Comparison of ENCODE assay signal across 8 cellular contexts in genomic region chr19:19661675-19662251, GRCh38. TPM values are rescaled to one million over a fixed set of nuclear protein-coding genes. Genes with fewer than 3 reads are reported as not detected.
DNase-seq lines count a peak whose midpoint lies in the region; FAIRE-seq and TF ChIP-seq lines count a peak whose summit lies in the region.
"Had no signal": no experiment of that assay in that cellular context is flagged by ENCODE, and none has a peak within 500 bp of the region (broad histone marks: within the 10 kb centered on the region; RNA-seq: fewer than 3 reads in every experiment).

No MANE protein-coding gene starts in this region.

- H3K9me3 Mint-ChIP-seq in activated naive CD8-positive, alpha-beta T cell treated with anti-CD3 and anti-CD28 coated beads for 36 hours, result no peaks in the 10 kb centered on the region

- in situ Hi-C loops in GM23248 (cut with MboI), result no loop called here

- H3F3A ChIP-seq in GM23248 (ENCODE audit: insufficient read depth), result no peaks in the 10 kb centered on the region

- H3K36me3 Mint-ChIP-seq in activated naive CD8-positive, alpha-beta T cell treated with anti-CD3 and anti-CD28 coated beads for 36 hours, result peaks cover 35% of the 10 kb centered on the region

- no peak for TF ChIP-seq POLR2A in NB4 (IDR thresholded peaks at IDR 0.05; ENCODE audit: extremely low read depth, insufficient read length)

- FAIRE-seq in GM18507 (lab: Jason Lieb, UNC), result peak; percentile 98

- H3K27me3 ChIP-seq in GM23248 (replicated peaks; ENCODE audit: insufficient read depth), result no peaks in the 10 kb centered on the region
- H3K27me3 ChIP-seq in osteoblast (ENCODE audit: insufficient read depth, low read length), result no peaks in the 10 kb centered on the region

- peak overlapping the region; percentile 96 for H3K27ac Mint-ChIP-seq in activated naive CD8-positive, alpha-beta T cell treated with anti-CD3 and anti-CD28 coated beads for 36 hours

- H3K27ac ChIP-seq in GM23248 (no peak overlapping the region), osteoblast (ENCODE audit: low read depth, low read length) (no peak overlapping the region)

- no peaks in the 10 kb centered on the region for H4K20me1 ChIP-seq in GM23248 (ENCODE audit: insufficient read depth)
- peaks cover 22% of the 10 kb centered on the region for H4K20me1 ChIP-seq in osteoblast (ENCODE audit: insufficient read depth, low read length)

- H3K27me3 Mint-ChIP-seq in activated naive CD8-positive, alpha-beta T cell treated with anti-CD3 and anti-CD28 coated beads for 36 hours, result no peaks in the 10 kb centered on the region

- peaks cover 24% of the 10 kb centered on the region for H3K4me1 Mint-ChIP-seq in activated naive CD8-positive, alpha-beta T cell treated with anti-CD3 and anti-CD28 coated beads for 36 hours

- no peaks in the 10 kb centered on the region for H3K9me2 ChIP-seq in GM23248 (ENCODE audit: insufficient read depth)

- H3K79me2 ChIP-seq in GM23248 (ENCODE audit: insufficient read depth), result peaks cover 40% of the 10 kb centered on the region
- peaks cover 43% of the 10 kb centered on the region for H3K79me2 ChIP-seq in osteoblast (ENCODE audit: insufficient read depth, low read length)

- H3K4me1 ChIP-seq in GM23248 (ENCODE audit: insufficient read depth) (peaks cover 16% of the 10 kb centered on the region; the same call in 1 of the 2 replicates), osteoblast (ENCODE audit: insufficient read depth, low read length) (peaks cover 12% of the 10 kb centered on the region)

- H3K36me3 ChIP-seq in GM23248 (ENCODE audit: low read depth) (no peaks in the 10 kb centered on the region), osteoblast (ENCODE audit: insufficient read depth, low read length) (peaks cover 32% of the 10 kb centered on the region)

- 0 out of 2 replicates have a peak overlapping the region, but pooled peaks have one; percentile 90 for H3K9ac ChIP-seq in GM23248
- H3K9ac ChIP-seq: parathyroid adenoma had no signal

- H3K4me2 ChIP-seq in GM23248 (ENCODE audit: unreplicated experiment) (peak overlapping the region; percentile 95), osteoblast (ENCODE audit: insufficient read depth, low read length) (peak overlapping the region; percentile 90)

- H3K9me3 ChIP-seq in GM23248 (ENCODE audit: low read depth) (no peaks in the 10 kb centered on the region), osteoblast (ENCODE audit: low read depth, low read length) (no peaks in the 10 kb centered on the region)

- DNase-seq in GM18507 (ENCODE audit: extremely low spot score, insufficient read length, low read depth) (no peak), GM23248 (peak; percentile 12), NB4 (ENCODE audit: low read depth) (peak; percentile 81), osteoblast (ENCODE audit: insufficient read length, low spot score, missing footprints) (peak; percentile 39), amniotic stem cell (lab: John Stamatoyannopoulos, UW) (no peak), HK-2 (ENCODE audit: unreplicated experiment) (no peak)
- peak; percentile 49 for DNase-seq in activated naive CD8-positive, alpha-beta T cell treated with anti-CD3 and anti-CD28 coated beads for 36 hours

- WGBS in GM23248 (ENCODE audit: low coverage in 1 of 2, low lambda C conversion rate in 2 of 2, missing lambda C conversion rate in 2 of 2), 2 experiments, result 72 to 73% methylated on average over 18 of the region's 18 CpGs

- TF ChIP-seq CTCF in NB4 (IDR thresholded peaks at IDR 0.05; ENCODE audit: low read depth, low read length), result no peak
- no peak for TF ChIP-seq CTCF in osteoblast (IDR thresholded peaks at IDR 0.05; ENCODE audit: extremely low read depth, low read depth, low read length)

- peak overlapping the region; percentile 91 for H3K4me3 Mint-ChIP-seq in activated naive CD8-positive, alpha-beta T cell treated with anti-CD3 and anti-CD28 coated beads for 36 hours

- H2AFZ ChIP-seq in GM23248 (no peak overlapping the region), osteoblast (ENCODE audit: low read length) (no peak overlapping the region)
- H2AFZ ChIP-seq: parathyroid adenoma had no signal

- H3K4me3 ChIP-seq in GM23248 (peak overlapping the region; percentile 88), NB4 (ENCODE audit: low read depth, low read length) (peak overlapping the region; percentile 93), osteoblast (ENCODE audit: insufficient read depth, low read length) (peak overlapping the region; percentile 19)

RNA-seq across cellular contexts. Expression of gene ATP13A1, which starts 1.7 kb away (rescaled TPM):
- total RNA-seq in GM23248 (2014; rRNA removed; shearing (Covaris generic)), result 86.6 and 101 TPM in 2 replicates
- polyA plus RNA-seq in GM23248 (2016; fragmentation: Nextera tagmentation; extraction: Ambion mirVana), result 42.3 TPM in 2 replicates
- 10 to 100 TPM; 72.6 to 76.4 TPM for total RNA-seq in activated naive CD8-positive, alpha-beta T cell treated with anti-CD3 and anti-CD28 coated beads for 36 hours
- total RNA-seq in osteoblast, result 43.3 and 65.9 TPM in 2 replicates

RNA-seq across cellular contexts. Expression of gene ZNF101, which starts 6.9 kb away (rescaled TPM):
- 3.7 and 11.4 TPM in 2 replicates for total RNA-seq in GM23248 (2014; rRNA removed; shearing (Covaris generic))
- polyA plus RNA-seq in GM23248 (2016; fragmentation: Nextera tagmentation; extraction: Ambion mirVana), result 3.7 and 4.5 TPM in 2 replicates
- total RNA-seq in activated naive CD8-positive, alpha-beta T cell treated with anti-CD3 and anti-CD28 coated beads for 36 hours, result 10 to 100 TPM; 71.8 to 73.2 TPM
- total RNA-seq in osteoblast, result 7.2 and 9.4 TPM in 2 replicates

RNA-seq across cellular contexts. Expression of gene GMIP, which starts 18.3 kb away (rescaled TPM):
- total RNA-seq in GM23248 (2014; rRNA removed; shearing (Covaris generic)), result 2.9 and 5.0 TPM in 2 replicates
- polyA plus RNA-seq in GM23248 (2016; fragmentation: Nextera tagmentation; extraction: Ambion mirVana), result 3.0 and 3.1 TPM in 2 replicates
- total RNA-seq in activated naive CD8-positive, alpha-beta T cell treated with anti-CD3 and anti-CD28 coated beads for 36 hours, result 10 to 100 TPM; 53.3 to 54.7 TPM
- total RNA-seq in osteoblast, result 4.7 and 6.5 TPM in 2 replicates

RNA-seq across cellular contexts. Expression of gene LPAR2, which starts 33.7 kb away (rescaled TPM):
- 0.13 and 1.8 TPM in 2 replicates for total RNA-seq in GM23248 (2014; rRNA removed; shearing (Covaris generic))
- polyA plus RNA-seq in GM23248 (2016; fragmentation: Nextera tagmentation; extraction: Ambion mirVana), result 0.72 and 1.3 TPM in 2 replicates
- 10 to 100 TPM; 23.7 to 28.4 TPM for total RNA-seq in activated naive CD8-positive, alpha-beta T cell treated with anti-CD3 and anti-CD28 coated beads for 36 hours
- 0.72 and 0.88 TPM in 2 replicates for total RNA-seq in osteoblast

RNA-seq across cellular contexts. Expression of gene PBX4, which starts 43.3 kb away (rescaled TPM):
- total RNA-seq in GM23248 (2014; rRNA removed; shearing (Covaris generic)), result 0.32 TPM in 1 of 2 replicates, not detected in the other
- 0.63 and 0.71 TPM in 2 replicates for polyA plus RNA-seq in GM23248 (2016; fragmentation: Nextera tagmentation; extraction: Ambion mirVana)
- total RNA-seq in activated naive CD8-positive, alpha-beta T cell treated with anti-CD3 and anti-CD28 coated beads for 36 hours, result 1 to 10 TPM; 8.2 to 9.6 TPM
- 0.36 and 0.88 TPM in 2 replicates for total RNA-seq in osteoblast

Comparison
In these comparisons a context has a peak if more than half of its experiments do, and no peak if none do; other contexts are left out.
1. DNase-seq: peak in GM23248 (single experiment), NB4 (single experiment), activated naive CD8-positive, alpha-beta T cell treated with anti-CD3 and anti-CD28 coated beads for 36 hours (single experiment) and osteoblast (single experiment); none in GM18507 (single experiment), amniotic stem cell (single experiment) and HK-2 (single experiment).
2. H3K4me3 ChIP-seq: peak in every context shown above with its lines; median percentile 93 in NB4; 88 in GM23248; 19 in osteoblast.